In the genomic region with DNA sequence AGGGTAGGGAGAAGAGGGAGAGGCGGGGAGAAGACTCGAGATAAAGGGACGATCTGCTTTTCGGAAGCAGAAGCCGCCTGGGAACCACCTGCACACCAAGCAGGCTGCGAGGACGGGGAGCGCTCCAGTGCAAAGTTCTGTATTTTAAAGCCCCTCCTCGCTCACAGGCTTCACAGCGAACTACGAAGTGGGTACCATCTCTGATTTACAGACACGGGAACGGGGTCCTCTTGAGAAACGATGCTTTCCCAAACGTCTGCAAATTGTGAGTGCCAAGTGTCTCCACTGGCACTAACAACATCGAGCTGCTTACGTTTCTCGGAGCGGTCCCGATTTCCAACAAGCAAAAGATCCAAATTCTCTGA, we compare ENCODE assay signal across 8 cellular contexts. TPM values are rescaled to one million over a fixed set of nuclear protein-coding genes. Genes with fewer than 3 reads are reported as not detected.
DNase-seq lines count a peak whose midpoint lies in the region; ATAC-seq and TF ChIP-seq lines count a peak whose summit lies in the region.

No MANE protein-coding gene starts in this region.

- BruUV-seq in Panc1 (replicated peaks; lab: Mats Ljungman, UMichigan): TSS peak; percentile 78

- H3K36me3 ChIP-seq in Panc1 (ENCODE audit: control insufficient read depth, insufficient read depth, low read length) (peaks cover 2% of the 10 kb centered on the region; the same call in 1 of the 2 replicates), brain microvascular endothelial cell (replicated peaks) (peaks cover 2% of the 10 kb centered on the region), left lung (no peaks in the 10 kb centered on the region), suprapubic skin (no peaks in the 10 kb centered on the region)

- POLR2A ChIA-PET in Panc1 (lab: Charles Lee): interaction anchor here (1.7 kb wide), 1 partner anchor 47 kb away, joined by 5 read pairs; no protein-coding TSS in a partner anchor

- H3K27me3 ChIP-seq in Panc1 (ENCODE audit: control insufficient read depth, insufficient read depth, low read length): no peaks in the 10 kb centered on the region
- no peaks in the 10 kb centered on the region for H3K27me3 ChIP-seq in brain microvascular endothelial cell (replicated peaks)
- no peaks in the 10 kb centered on the region for H3K27me3 ChIP-seq in left lung
- H3K27me3 ChIP-seq in suprapubic skin: no peaks in the 10 kb centered on the region

- H3K9me3 ChIP-seq in Panc1 (ENCODE audit: control insufficient read depth, insufficient read depth, low read depth, low read length) (no peaks in the 10 kb centered on the region), left lung (no peaks in the 10 kb centered on the region), suprapubic skin (no peaks in the 10 kb centered on the region)

- peaks cover 14% of the 10 kb centered on the region for H3K4me1 ChIP-seq in Panc1 (ENCODE audit: control insufficient read depth, insufficient read depth, low read length)
- H3K4me1 ChIP-seq in left lung: peaks cover 4 to 32% of the 10 kb centered on the region in 2 donors
- H3K4me1 ChIP-seq in suprapubic skin: peaks cover 32% of the 10 kb centered on the region

- peak; percentile 15 for ATAC-seq in HG02588 (IDR thresholded peaks at IDR 0.05; ENCODE audit: unreplicated experiment)
- ATAC-seq in Panc1: no peak
- peak; percentile 7 for ATAC-seq in left lung

- H3K27ac ChIP-seq in Panc1 (ENCODE audit: low read length) (peak overlapping the region; percentile 76), brain microvascular endothelial cell (no peak overlapping the region), left lung (peak overlapping the region; percentile 97 to 98), suprapubic skin (peak overlapping the region; percentile 95)

- no peak for TF ChIP-seq EP300 in suprapubic skin (IDR thresholded peaks at IDR 0.05)

- CTCF ChIA-PET in Panc1 (lab: Charles Lee): interaction anchor here (0.9 to 2.0 kb wide), 2 partner anchors 31 to 48 kb away, joined by 5 to 8 read pairs; no protein-coding TSS in a partner anchor

- H3K4me3 ChIP-seq in Panc1 (ENCODE audit: low read depth in 2 of 2, low read length in 2 of 2) (peak overlapping the region; percentile 81 to 98), brain microvascular endothelial cell (ENCODE audit: low read depth, low read length) (peak overlapping the region; percentile 88), left lung (peak overlapping the region; percentile 94 to 97), suprapubic skin (peak overlapping the region; percentile 78)

- DNase-seq in NCI-H2107 treated with DMSO at 0.1 percent for 48 hours (lab: John Stamatoyannopoulos, UW; ENCODE audit: unreplicated experiment) (peak; percentile 13), NCI-H2107 (lab: John Stamatoyannopoulos, UW) (no peak), Panc1 (ENCODE audit: low read depth, low spot score) (no peak), brain microvascular endothelial cell (no peak), left lung (peak in 1 of 2 donors; percentile 40), suprapubic skin (ENCODE audit: low spot score in 2 of 2) (no peak), middle frontal gyrus (ENCODE audit: extremely low spot score, low spot score) (no peak)

- under 1% methylated on average over 20 of the region's 20 CpGs for WGBS in suprapubic skin

- no peak for TF ChIP-seq POLR2A in suprapubic skin (IDR thresholded peaks at IDR 0.05)

- in situ Hi-C loops in Panc1 (cut with HindIII; ENCODE audit: low pct_unique_long_range_greater_than_20kb, low sequenced_read_pairs) (no loop called here), brain microvascular endothelial cell (cut with HindIII; ENCODE audit: low pct_ligation_motif_present, low sequenced_read_pairs) (no loop called here)

- intact Hi-C loops in Panc1 (cut with micrococcal nuclease; ENCODE audit: unreplicated experiment): loop anchor here (1.0 kb wide), 1 partner anchor 48 kb away; no protein-coding TSS in a partner anchor
- intact Hi-C loops in left lung (cut with DNase I): loop anchor here in 1 of 2 donors (2.0 kb wide), 1 partner anchor 48 kb away; no protein-coding TSS in a partner anchor

- TF ChIP-seq CTCF in Panc1 (IDR thresholded peaks at IDR 0.05) (no peak), brain microvascular endothelial cell (IDR thresholded peaks at IDR 0.05; ENCODE audit: low read depth, low read length, missing control alignments) (no peak), left lung (IDR thresholded peaks at IDR 0.05) (no peak), suprapubic skin (IDR thresholded peaks at IDR 0.05) (no peak)

RNA-seq across cellular contexts. Expression of gene STX3, which starts 0.7 kb away (rescaled TPM):
- total RNA-seq in Panc1 (2021; ENCODE audit: unreplicated experiment): 34.8 TPM
- polyA plus RNA-seq in Panc1 (2012; ENCODE audit: insufficient read length): 18.8 TPM
- total RNA-seq in left lung: 10 to 100 TPM; 65.9 to 66.7 TPM
- total RNA-seq in suprapubic skin: 10 to 100 TPM; 24.1 to 48.2 (median 29.9) TPM

RNA-seq across cellular contexts. Expression of gene OR10V1, which starts 40.8 kb away (rescaled TPM):
- total RNA-seq in Panc1 (2021; ENCODE audit: unreplicated experiment): not detected
- not detected for polyA plus RNA-seq in Panc1 (2012; ENCODE audit: insufficient read length)
- not detected for total RNA-seq in left lung
- not detected for total RNA-seq in suprapubic skin

RNA-seq across cellular contexts. Expression of gene MRPL16, which starts 56.1 kb away (rescaled TPM):
- 41.8 TPM for total RNA-seq in Panc1 (2021; ENCODE audit: unreplicated experiment)
- polyA plus RNA-seq in Panc1 (2012; ENCODE audit: insufficient read length): 45.7 TPM
- total RNA-seq in left lung: 10 to 100 TPM; 32.9 to 35.6 TPM
- 10 to 100 TPM; 27.8 to 42.0 (median 32.4) TPM for total RNA-seq in suprapubic skin
